Comparison of ENCODE assay signal across 1 cellular context in the genomic region with DNA sequence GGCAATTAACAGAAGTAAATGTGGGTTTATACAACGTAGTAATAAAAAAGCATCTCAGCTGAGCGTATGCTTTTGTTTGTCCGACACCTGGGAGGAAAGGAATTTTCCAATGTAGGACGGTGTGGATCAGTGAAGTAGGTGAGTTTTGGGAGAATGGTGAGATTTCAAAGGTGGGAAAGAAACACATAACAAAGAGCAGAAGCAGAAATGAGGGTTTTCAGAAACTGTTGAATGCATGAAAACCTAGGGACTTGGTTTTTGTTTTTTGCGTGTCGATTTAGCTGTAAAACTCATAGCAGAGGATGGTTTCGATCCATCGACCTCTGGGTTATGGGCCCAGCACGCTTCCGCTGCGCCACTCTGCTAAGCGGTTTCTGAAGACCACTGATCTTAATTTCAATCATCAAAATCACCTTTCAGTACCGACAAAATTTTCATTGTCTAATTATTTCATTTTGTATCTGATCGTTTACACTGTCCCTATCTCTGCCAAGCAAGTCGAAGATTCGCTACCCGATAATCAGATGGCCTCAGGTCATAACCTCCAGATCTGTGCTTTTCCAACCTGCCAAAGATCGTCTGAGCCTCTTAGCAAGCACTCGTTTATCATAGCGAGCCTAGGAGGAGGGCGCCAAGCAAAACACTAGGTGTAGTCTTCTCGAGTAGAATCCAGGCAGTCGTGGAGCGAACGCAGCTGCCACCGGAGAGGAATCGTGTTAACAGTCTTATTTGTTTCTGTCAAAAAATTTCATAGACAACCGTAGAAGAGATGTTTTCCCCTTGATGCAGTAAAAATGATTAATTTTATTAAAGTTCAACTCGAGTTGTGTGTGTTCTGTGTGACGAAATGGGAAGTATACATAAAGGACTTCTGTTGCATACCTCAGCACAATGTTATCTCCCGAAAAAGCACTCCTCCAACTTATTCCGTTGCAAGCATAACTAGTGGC.
A peak's percentile ranks its signal among the peaks of the same experiment; 100 is the strongest.
TF ChIP-seq lines count a peak whose summit lies in the region.

No MANE protein-coding gene starts in this region.

TF ChIP-seq in HepG2, 621 proteins besides CTCF, POLR2A, EP300 and RAD21 (continued from another document and continues in another):
- TF ChIP-seq, protein P1, sequence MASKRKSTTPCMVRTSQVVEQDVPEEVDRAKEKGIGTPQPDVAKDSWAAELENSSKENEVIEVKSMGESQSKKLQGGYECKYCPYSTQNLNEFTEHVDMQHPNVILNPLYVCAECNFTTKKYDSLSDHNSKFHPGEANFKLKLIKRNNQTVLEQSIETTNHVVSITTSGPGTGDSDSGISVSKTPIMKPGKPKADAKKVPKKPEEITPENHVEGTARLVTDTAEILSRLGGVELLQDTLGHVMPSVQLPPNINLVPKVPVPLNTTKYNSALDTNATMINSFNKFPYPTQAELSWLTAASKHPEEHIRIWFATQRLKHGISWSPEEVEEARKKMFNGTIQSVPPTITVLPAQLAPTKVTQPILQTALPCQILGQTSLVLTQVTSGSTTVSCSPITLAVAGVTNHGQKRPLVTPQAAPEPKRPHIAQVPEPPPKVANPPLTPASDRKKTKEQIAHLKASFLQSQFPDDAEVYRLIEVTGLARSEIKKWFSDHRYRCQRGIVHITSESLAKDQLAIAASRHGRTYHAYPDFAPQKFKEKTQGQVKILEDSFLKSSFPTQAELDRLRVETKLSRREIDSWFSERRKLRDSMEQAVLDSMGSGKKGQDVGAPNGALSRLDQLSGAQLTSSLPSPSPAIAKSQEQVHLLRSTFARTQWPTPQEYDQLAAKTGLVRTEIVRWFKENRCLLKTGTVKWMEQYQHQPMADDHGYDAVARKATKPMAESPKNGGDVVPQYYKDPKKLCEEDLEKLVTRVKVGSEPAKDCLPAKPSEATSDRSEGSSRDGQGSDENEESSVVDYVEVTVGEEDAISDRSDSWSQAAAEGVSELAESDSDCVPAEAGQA (IDR thresholded peaks at IDR 0.05; ENCODE audit: low read depth): no peak
- TF ChIP-seq, protein P1 (CRISPR knock-in tag; IDR thresholded peaks at IDR 0.05; ENCODE audit: borderline replicate concordance): no peak
- TF ChIP-seq ZSCAN30 (CRISPR knock-in tag; IDR thresholded peaks at IDR 0.05) (no peak), ZNF7 (CRISPR knock-in tag; IDR thresholded peaks at IDR 0.05) (no peak), ZBTB7B (CRISPR knock-in tag; IDR thresholded peaks at IDR 0.05) (peak; percentile 87), ZNF160 (CRISPR knock-in tag; IDR thresholded peaks at IDR 0.05) (no peak), RNF2 (conservative IDR thresholded peaks at IDR 0.05; ENCODE audit: low read depth) (no peak), ZNF816 (CRISPR knock-in tag; IDR thresholded peaks at IDR 0.05; ENCODE audit: borderline replicate concordance) (0 out of 2 replicates have a peak, but pooled peaks have one; percentile 42), KMT2A (CRISPR knock-in tag; IDR thresholded peaks at IDR 0.05) (0 out of 2 replicates have a peak, but pooled peaks have one; percentile 28), CBX2 (IDR thresholded peaks at IDR 0.05; ENCODE audit: low read depth, low read length) (no peak), CBX2 (CRISPR knock-in tag; IDR thresholded peaks at IDR 0.05; ENCODE audit: low read depth) (no peak), ZNF33A (CRISPR knock-in tag; IDR thresholded peaks at IDR 0.05; ENCODE audit: borderline replicate concordance) (no peak), MTA3 (CRISPR knock-in tag; IDR thresholded peaks at IDR 0.05) (no peak), JUN (CRISPR knock-in tag; IDR thresholded peaks at IDR 0.05) (no peak), KLF6 (CRISPR knock-in tag; IDR thresholded peaks at IDR 0.05) (peak; percentile 69; the same call in 1 of the 2 replicates), MAFG (CRISPR knock-in tag; IDR thresholded peaks at IDR 0.05) (no peak), AGO2 (optimal IDR thresholded peaks at IDR 0.05; ENCODE audit: low read depth, low read length) (no peak), ZNF530 (CRISPR knock-in tag; IDR thresholded peaks at IDR 0.05; ENCODE audit: low read depth) (no peak), CBX5 (CRISPR knock-in tag; IDR thresholded peaks at IDR 0.05; ENCODE audit: borderline replicate concordance) (no peak; the same call in 1 of the 2 replicates), WIZ (CRISPR knock-in tag; IDR thresholded peaks at IDR 0.05) (no peak), RBM22 (optimal IDR thresholded peaks at IDR 0.05; ENCODE audit: low read length) (no peak), ZC3H13 (CRISPR knock-in tag; IDR thresholded peaks at IDR 0.05) (no peak), PHB2 (IDR thresholded peaks at IDR 0.05; ENCODE audit: partially characterized antibody) (no peak), RARG (CRISPR knock-in tag; IDR thresholded peaks at IDR 0.05; ENCODE audit: low read depth) (no peak), SPEN (CRISPR knock-in tag; IDR thresholded peaks at IDR 0.05; ENCODE audit: low read depth) (no peak), ZNF749 (CRISPR knock-in tag; IDR thresholded peaks at IDR 0.05; ENCODE audit: borderline replicate concordance) (no peak), PCBP1 (IDR thresholded peaks at IDR 0.05; ENCODE audit: borderline replicate concordance, low read depth, low read length) (no peak), ZNF562 (CRISPR knock-in tag; IDR thresholded peaks at IDR 0.05; ENCODE audit: borderline replicate concordance) (no peak), ZNF296 (CRISPR knock-in tag; conservative IDR thresholded peaks at IDR 0.05) (no peak), ZNF614 (CRISPR knock-in tag; IDR thresholded peaks at IDR 0.05; ENCODE audit: borderline replicate concordance) (no peak), ZBTB1 (CRISPR knock-in tag; IDR thresholded peaks at IDR 0.05; ENCODE audit: borderline replicate concordance) (no peak), GTF2F1 (IDR thresholded peaks at IDR 0.05; ENCODE audit: low read length) (no peak), KDM1A (CRISPR knock-in tag; IDR thresholded peaks at IDR 0.05) (0 out of 2 replicates have a peak, but pooled peaks have one; percentile 6), ZNF598 (CRISPR knock-in tag; IDR thresholded peaks at IDR 0.05; ENCODE audit: borderline replicate concordance) (0 out of 2 replicates have a peak, but pooled peaks have one; percentile 37), SMYD3 (CRISPR knock-in tag; IDR thresholded peaks at IDR 0.05) (no peak), ARHGAP35 (CRISPR knock-in tag; IDR thresholded peaks at IDR 0.05; ENCODE audit: borderline replicate concordance) (no peak)
- TF ChIP-seq, protein P2, sequence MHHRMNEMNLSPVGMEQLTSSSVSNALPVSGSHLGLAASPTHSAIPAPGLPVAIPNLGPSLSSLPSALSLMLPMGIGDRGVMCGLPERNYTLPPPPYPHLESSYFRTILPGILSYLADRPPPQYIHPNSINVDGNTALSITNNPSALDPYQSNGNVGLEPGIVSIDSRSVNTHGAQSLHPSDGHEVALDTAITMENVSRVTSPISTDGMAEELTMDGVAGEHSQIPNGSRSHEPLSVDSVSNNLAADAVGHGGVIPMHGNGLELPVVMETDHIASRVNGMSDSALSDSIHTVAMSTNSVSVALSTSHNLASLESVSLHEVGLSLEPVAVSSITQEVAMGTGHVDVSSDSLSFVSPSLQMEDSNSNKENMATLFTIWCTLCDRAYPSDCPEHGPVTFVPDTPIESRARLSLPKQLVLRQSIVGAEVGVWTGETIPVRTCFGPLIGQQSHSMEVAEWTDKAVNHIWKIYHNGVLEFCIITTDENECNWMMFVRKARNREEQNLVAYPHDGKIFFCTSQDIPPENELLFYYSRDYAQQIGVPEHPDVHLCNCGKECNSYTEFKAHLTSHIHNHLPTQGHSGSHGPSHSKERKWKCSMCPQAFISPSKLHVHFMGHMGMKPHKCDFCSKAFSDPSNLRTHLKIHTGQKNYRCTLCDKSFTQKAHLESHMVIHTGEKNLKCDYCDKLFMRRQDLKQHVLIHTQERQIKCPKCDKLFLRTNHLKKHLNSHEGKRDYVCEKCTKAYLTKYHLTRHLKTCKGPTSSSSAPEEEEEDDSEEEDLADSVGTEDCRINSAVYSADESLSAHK (CRISPR knock-in tag; IDR thresholded peaks at IDR 0.05; ENCODE audit: borderline replicate concordance): no peak
- TF ChIP-seq, protein P3, sequence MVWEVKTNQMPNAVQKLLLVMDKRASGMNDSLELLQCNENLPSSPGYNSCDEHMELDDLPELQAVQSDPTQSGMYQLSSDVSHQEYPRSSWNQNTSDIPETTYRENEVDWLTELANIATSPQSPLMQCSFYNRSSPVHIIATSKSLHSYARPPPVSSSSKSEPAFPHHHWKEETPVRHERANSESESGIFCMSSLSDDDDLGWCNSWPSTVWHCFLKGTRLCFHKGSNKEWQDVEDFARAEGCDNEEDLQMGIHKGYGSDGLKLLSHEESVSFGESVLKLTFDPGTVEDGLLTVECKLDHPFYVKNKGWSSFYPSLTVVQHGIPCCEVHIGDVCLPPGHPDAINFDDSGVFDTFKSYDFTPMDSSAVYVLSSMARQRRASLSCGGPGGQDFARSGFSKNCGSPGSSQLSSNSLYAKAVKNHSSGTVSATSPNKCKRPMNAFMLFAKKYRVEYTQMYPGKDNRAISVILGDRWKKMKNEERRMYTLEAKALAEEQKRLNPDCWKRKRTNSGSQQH (CRISPR knock-in tag; IDR thresholded peaks at IDR 0.05; ENCODE audit: low read depth): no peak
- TF ChIP-seq, protein P4, sequence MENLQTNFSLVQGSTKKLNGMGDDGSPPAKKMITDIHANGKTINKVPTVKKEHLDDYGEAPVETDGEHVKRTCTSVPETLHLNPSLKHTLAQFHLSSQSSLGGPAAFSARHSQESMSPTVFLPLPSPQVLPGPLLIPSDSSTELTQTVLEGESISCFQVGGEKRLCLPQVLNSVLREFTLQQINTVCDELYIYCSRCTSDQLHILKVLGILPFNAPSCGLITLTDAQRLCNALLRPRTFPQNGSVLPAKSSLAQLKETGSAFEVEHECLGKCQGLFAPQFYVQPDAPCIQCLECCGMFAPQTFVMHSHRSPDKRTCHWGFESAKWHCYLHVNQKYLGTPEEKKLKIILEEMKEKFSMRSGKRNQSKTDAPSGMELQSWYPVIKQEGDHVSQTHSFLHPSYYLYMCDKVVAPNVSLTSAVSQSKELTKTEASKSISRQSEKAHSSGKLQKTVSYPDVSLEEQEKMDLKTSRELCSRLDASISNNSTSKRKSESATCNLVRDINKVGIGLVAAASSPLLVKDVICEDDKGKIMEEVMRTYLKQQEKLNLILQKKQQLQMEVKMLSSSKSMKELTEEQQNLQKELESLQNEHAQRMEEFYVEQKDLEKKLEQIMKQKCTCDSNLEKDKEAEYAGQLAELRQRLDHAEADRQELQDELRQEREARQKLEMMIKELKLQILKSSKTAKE (CRISPR knock-in tag; IDR thresholded peaks at IDR 0.05; ENCODE audit: borderline replicate concordance): no peak
- TF ChIP-seq, protein P5, sequence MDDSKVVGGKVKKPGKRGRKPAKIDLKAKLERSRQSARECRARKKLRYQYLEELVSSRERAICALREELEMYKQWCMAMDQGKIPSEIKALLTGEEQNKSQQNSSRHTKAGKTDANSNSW (CRISPR knock-in tag; IDR thresholded peaks at IDR 0.05; ENCODE audit: borderline replicate concordance): no peak
- TF ChIP-seq, protein P6, sequence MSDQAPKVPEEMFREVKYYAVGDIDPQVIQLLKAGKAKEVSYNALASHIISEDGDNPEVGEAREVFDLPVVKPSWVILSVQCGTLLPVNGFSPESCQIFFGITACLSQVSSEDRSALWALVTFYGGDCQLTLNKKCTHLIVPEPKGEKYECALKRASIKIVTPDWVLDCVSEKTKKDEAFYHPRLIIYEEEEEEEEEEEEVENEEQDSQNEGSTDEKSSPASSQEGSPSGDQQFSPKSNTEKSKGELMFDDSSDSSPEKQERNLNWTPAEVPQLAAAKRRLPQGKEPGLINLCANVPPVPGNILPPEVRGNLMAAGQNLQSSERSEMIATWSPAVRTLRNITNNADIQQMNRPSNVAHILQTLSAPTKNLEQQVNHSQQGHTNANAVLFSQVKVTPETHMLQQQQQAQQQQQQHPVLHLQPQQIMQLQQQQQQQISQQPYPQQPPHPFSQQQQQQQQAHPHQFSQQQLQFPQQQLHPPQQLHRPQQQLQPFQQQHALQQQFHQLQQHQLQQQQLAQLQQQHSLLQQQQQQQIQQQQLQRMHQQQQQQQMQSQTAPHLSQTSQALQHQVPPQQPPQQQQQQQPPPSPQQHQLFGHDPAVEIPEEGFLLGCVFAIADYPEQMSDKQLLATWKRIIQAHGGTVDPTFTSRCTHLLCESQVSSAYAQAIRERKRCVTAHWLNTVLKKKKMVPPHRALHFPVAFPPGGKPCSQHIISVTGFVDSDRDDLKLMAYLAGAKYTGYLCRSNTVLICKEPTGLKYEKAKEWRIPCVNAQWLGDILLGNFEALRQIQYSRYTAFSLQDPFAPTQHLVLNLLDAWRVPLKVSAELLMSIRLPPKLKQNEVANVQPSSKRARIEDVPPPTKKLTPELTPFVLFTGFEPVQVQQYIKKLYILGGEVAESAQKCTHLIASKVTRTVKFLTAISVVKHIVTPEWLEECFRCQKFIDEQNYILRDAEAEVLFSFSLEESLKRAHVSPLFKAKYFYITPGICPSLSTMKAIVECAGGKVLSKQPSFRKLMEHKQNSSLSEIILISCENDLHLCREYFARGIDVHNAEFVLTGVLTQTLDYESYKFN (CRISPR knock-in tag; conservative IDR thresholded peaks at IDR 0.05): peak; percentile 30; the same call in 1 of the 2 replicates
- TF ChIP-seq, protein P7, sequence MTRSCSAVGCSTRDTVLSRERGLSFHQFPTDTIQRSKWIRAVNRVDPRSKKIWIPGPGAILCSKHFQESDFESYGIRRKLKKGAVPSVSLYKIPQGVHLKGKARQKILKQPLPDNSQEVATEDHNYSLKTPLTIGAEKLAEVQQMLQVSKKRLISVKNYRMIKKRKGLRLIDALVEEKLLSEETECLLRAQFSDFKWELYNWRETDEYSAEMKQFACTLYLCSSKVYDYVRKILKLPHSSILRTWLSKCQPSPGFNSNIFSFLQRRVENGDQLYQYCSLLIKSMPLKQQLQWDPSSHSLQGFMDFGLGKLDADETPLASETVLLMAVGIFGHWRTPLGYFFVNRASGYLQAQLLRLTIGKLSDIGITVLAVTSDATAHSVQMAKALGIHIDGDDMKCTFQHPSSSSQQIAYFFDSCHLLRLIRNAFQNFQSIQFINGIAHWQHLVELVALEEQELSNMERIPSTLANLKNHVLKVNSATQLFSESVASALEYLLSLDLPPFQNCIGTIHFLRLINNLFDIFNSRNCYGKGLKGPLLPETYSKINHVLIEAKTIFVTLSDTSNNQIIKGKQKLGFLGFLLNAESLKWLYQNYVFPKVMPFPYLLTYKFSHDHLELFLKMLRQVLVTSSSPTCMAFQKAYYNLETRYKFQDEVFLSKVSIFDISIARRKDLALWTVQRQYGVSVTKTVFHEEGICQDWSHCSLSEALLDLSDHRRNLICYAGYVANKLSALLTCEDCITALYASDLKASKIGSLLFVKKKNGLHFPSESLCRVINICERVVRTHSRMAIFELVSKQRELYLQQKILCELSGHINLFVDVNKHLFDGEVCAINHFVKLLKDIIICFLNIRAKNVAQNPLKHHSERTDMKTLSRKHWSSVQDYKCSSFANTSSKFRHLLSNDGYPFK (CRISPR knock-in tag; IDR thresholded peaks at IDR 0.05; ENCODE audit: borderline replicate concordance): no peak
